In genomic region chr22:17706451-17706900, GRCh38 we compare ENCODE assay signal across 8 cellular contexts.
DNase-seq lines count a peak whose midpoint lies in the region; ATAC-seq, FAIRE-seq and TF ChIP-seq lines count a peak whose summit lies in the region.

No MANE protein-coding gene starts in this region.

- DNase-seq in GM12865 (ENCODE audit: low read depth) (peak; percentile 88), NCI-H460 (ENCODE audit: extremely low read depth, low read depth) (peak; percentile 79), frontal cortex (ENCODE audit: low spot score in 2 of 2) (peak; percentile 25 to 66), nucleus accumbens (lab: John Stamatoyannopoulos, UW) (peak in 34 of 56 donors; percentile 3 to 63 (median 22)), ureter (ENCODE audit: low spot score) (peak; percentile 57), NCI-H748 (lab: John Stamatoyannopoulos, UW; ENCODE audit: unreplicated experiment) (no peak)

- peak; percentile 81 for ATAC-seq in HG02759 (IDR thresholded peaks at IDR 0.05; ENCODE audit: unreplicated experiment)
- peak; percentile 98 for ATAC-seq in activated T-helper 17 cell treated with anti-CD3 and anti-CD28 coated beads, Interleukin-2, amount 50 U/mL, for 72 hours (replicated peaks)

- peaks cover 12% of the 10 kb centered on the region for H3K4me1 Mint-ChIP-seq in activated T-helper 17 cell treated with anti-CD3 and anti-CD28 coated beads, Interleukin-2, amount 50 U/mL, for 72 hours

- H3K27me3 Mint-ChIP-seq in activated T-helper 17 cell treated with anti-CD3 and anti-CD28 coated beads, Interleukin-2, amount 50 U/mL, for 72 hours = no peaks in the 10 kb centered on the region

- peak overlapping the region; percentile 16; the same call in 1 of the 2 replicates for H3K4me3 ChIP-seq in GM12865 (ENCODE audit: low read depth, low read length)

- peak overlapping the region; percentile 67 for H3K4me3 Mint-ChIP-seq in activated T-helper 17 cell treated with anti-CD3 and anti-CD28 coated beads, Interleukin-2, amount 50 U/mL, for 72 hours

- no peak for FAIRE-seq in frontal cortex (lab: Jason Lieb, UNC)

- H3K36me3 Mint-ChIP-seq in activated T-helper 17 cell treated with anti-CD3 and anti-CD28 coated beads, Interleukin-2, amount 50 U/mL, for 72 hours (ENCODE audit: low read depth) = peaks cover 28% of the 10 kb centered on the region

- peak overlapping the region; percentile 65 for H3K27ac Mint-ChIP-seq in activated T-helper 17 cell treated with anti-CD3 and anti-CD28 coated beads, Interleukin-2, amount 50 U/mL, for 72 hours

- H3K9me3 Mint-ChIP-seq in activated T-helper 17 cell treated with anti-CD3 and anti-CD28 coated beads, Interleukin-2, amount 50 U/mL, for 72 hours = no peaks in the 10 kb centered on the region

- no peak for TF ChIP-seq CTCF in GM12865 (IDR thresholded peaks at IDR 0.05; ENCODE audit: insufficient read depth, low read depth, low read length, missing control alignments)
